ENCODE assay signal across 16 cellular contexts in the genomic region with DNA sequence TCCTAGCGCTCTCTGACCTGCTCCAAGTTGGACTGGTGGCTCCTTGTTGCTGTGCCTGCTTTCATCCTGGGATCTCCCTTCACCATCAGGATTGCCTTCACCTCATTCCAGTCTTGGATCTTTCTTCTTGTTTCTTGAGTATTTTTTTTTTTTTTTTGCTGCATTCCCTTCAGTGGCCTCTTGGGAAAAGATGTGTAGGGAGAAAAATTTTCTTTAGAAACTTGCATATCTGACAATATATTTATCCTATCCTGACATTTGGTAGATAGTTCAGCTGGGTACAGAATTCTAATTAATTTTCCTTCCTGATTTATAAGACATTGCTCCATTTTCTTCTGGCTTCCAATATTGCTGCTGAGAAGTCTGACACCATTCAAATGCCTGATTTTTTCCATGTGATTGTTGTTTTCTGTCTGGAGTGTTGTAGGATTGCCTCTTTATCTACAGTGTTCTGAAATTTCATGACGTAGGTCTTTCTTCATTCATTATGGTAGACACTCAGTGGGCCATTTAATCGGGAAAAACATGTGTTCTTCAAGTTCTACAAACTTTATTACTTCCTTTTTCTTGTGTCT. TPM values are rescaled to one million over a fixed set of nuclear protein-coding genes. Genes with fewer than 3 reads are reported as not detected.
DNase-seq lines count a peak whose midpoint lies in the region; ATAC-seq and TF ChIP-seq lines count a peak whose summit lies in the region.
"Had no signal": no experiment of that assay in that cellular context is flagged by ENCODE, and none has a peak within 500 bp of the region (broad histone marks: within the 10 kb centered on the region; RNA-seq: fewer than 3 reads in every experiment).

No MANE protein-coding gene starts in this region.

- peaks cover 45% of the 10 kb centered on the region for H3K4me1 Mint-ChIP-seq in HFFc6 (ENCODE audit: low read depth)
- H3K4me1 Mint-ChIP-seq in natural killer cell treated with Interleukin-12 subunit alpha and Interleukin-12 subunit beta and Interleukin-15 and Interleukin-18, amount 100 ng/mL, for 72 hours (ENCODE audit: low read depth in 2 of 2), result peaks cover 21 to 48% of the 10 kb centered on the region in 2 donors

- peaks cover 25% of the 10 kb centered on the region for H3K36me3 Mint-ChIP-seq in HFFc6 (ENCODE audit: low read depth)
- H3K36me3 Mint-ChIP-seq in natural killer cell treated with Interleukin-12 subunit alpha and Interleukin-12 subunit beta and Interleukin-15 and Interleukin-18, amount 100 ng/mL, for 72 hours, result peaks cover 16% of the 10 kb centered on the region
- H3K36me3 Mint-ChIP-seq: CD4-positive, alpha-beta memory T cell had no signal

- H3K27me3 ChIP-seq in BJ (ENCODE audit: control insufficient read depth, insufficient read depth, low read length), result no peaks in the 10 kb centered on the region
- H3K27me3 ChIP-seq in foreskin keratinocyte, result no peaks in the 10 kb centered on the region

- no peaks in the 10 kb centered on the region for H3K36me3 ChIP-seq in BJ (ENCODE audit: control insufficient read depth, insufficient read depth, low read length)

- H3K27ac ChIP-seq in foreskin keratinocyte, result no peak overlapping the region

- no peaks in the 10 kb centered on the region for H3K27me3 Mint-ChIP-seq in HFFc6 (ENCODE audit: insufficient read depth)
- no peaks in the 10 kb centered on the region for H3K27me3 Mint-ChIP-seq in natural killer cell treated with Interleukin-12 subunit alpha and Interleukin-12 subunit beta and Interleukin-15 and Interleukin-18, amount 100 ng/mL, for 72 hours
- H3K27me3 Mint-ChIP-seq: CD4-positive, alpha-beta memory T cell had no signal

- no peak for DNase-seq in BJ (ENCODE audit: low read depth)
- no peak for DNase-seq in HFFc6
- DNase-seq in cardiac fibroblast (ENCODE audit: low read depth in 2 of 2), result no peak
- no peak for DNase-seq in foreskin keratinocyte
- no peak for DNase-seq in C1 segment of cervical spinal cord (lab: John Stamatoyannopoulos, UW)
- DNase-seq in natural killer cell treated with Interleukin-12 subunit alpha and Interleukin-12 subunit beta and Interleukin-15 and Interleukin-18, amount 100 ng/mL, for 72 hours (ENCODE audit: low spot score), result no peak
- DNase-seq in inferior parietal cortex (ENCODE audit: extremely low spot score), result no peak
- DNase-seq: CD4-positive, alpha-beta memory T cell; HCEC 1CT; NCI-H1048; NCI-H2227 treated with DMSO at 0.1 percent for 48 hours; NCI-H526 treated with DMSO at 0.1 percent for 48 hours; PC-3; SK-N-SH had no signal

- H3K4me3 ChIP-seq in BJ (ENCODE audit: low read depth, low read length) (no peak overlapping the region), cardiac fibroblast (replicated peaks in 1 of 2; ENCODE audit: low read depth in 2 of 2, low read length in 2 of 2) (no peak overlapping the region)

- POLR2A ChIA-PET in BJ (lab: Charles Lee), result no interaction called here

- peaks cover 42% of the 10 kb centered on the region for H3K4me1 ChIP-seq in foreskin keratinocyte

- CTCF ChIA-PET in BJ (lab: Yijun Ruan, JAX), result no interaction called here

- TF ChIP-seq CTCF in BJ (IDR thresholded peaks at IDR 0.05; ENCODE audit: insufficient read depth, low read depth, low read length) (peak; percentile 6; the same call in 1 of the 2 replicates), HFFc6 (IDR thresholded peaks at IDR 0.05) (peak; percentile 65; the same call in 1 of the 2 replicates), cardiac fibroblast (IDR thresholded peaks at IDR 0.05; ENCODE audit: low read depth, low read length) (peak; percentile 23), foreskin keratinocyte (conservative IDR thresholded peaks at IDR 0.05) (peak; percentile 14)

- H3K9me3 Mint-ChIP-seq in HFFc6, result peaks cover 14% of the 10 kb centered on the region
- H3K9me3 Mint-ChIP-seq in natural killer cell treated with Interleukin-12 subunit alpha and Interleukin-12 subunit beta and Interleukin-15 and Interleukin-18, amount 100 ng/mL, for 72 hours, result peaks cover 3% of the 10 kb centered on the region

- ATAC-seq in foreskin keratinocyte (no peak), GM18861 (IDR thresholded peaks at IDR 0.05; ENCODE audit: unreplicated experiment) (no peak)
- ATAC-seq in natural killer cell treated with Interleukin-12 subunit alpha and Interleukin-12 subunit beta and Interleukin-15 and Interleukin-18, amount 100 ng/mL, for 72 hours, result no peak
- ATAC-seq: PC-3, Right ventricle myocardium inferior had no signal

- H3K27ac Mint-ChIP-seq in HFFc6, result no peak overlapping the region
- H3K27ac Mint-ChIP-seq in natural killer cell treated with Interleukin-12 subunit alpha and Interleukin-12 subunit beta and Interleukin-15 and Interleukin-18, amount 100 ng/mL, for 72 hours, result peak overlapping the region in 1 of 2 donors; percentile 13
- H3K27ac Mint-ChIP-seq: CD4-positive, alpha-beta memory T cell had no signal

- H3K4me3 Mint-ChIP-seq in HFFc6, result no peak overlapping the region
- no peak overlapping the region for H3K4me3 Mint-ChIP-seq in natural killer cell treated with Interleukin-12 subunit alpha and Interleukin-12 subunit beta and Interleukin-15 and Interleukin-18, amount 100 ng/mL, for 72 hours
- H3K4me3 Mint-ChIP-seq: CD4-positive, alpha-beta memory T cell had no signal

RNA-seq across cellular contexts. Expression of a gene that starts 23.0 kb away (rescaled TPM):
- polyA plus RNA-seq in BJ (2011; rRNA removed) (0.11 and 0.17 TPM in 2 replicates), foreskin keratinocyte (156 and 231 TPM in 2 replicates)
- 0.14 TPM in 1 of 2 replicates, not detected in the other for polyA minus RNA-seq in BJ (2011; rRNA and poly(A)+ RNA removed)
- total RNA-seq in HFFc6 (2021; fragmentation: NEBNext Ultra II Directional; extraction: Animal tissue kit (Norgen Biotek cat#: 25700)), result under 1 TPM in 1 of 6 experiments, not detected in 5; 0.07 TPM
- 263 and 311 TPM in 2 replicates for total RNA-seq in foreskin keratinocyte
- total RNA-seq in natural killer cell treated with Interleukin-12 subunit alpha and Interleukin-12 subunit beta and Interleukin-15 and Interleukin-18, amount 100 ng/mL, for 72 hours, result 10 to 100 TPM in 1 of 2 donors, under 1 TPM in 1; 0.25 to 12.3 TPM
- total RNA-seq: Right ventricle myocardium inferior had no signal
- polyA plus RNA-seq: CD4-positive, alpha-beta memory T cell; SK-N-SH had no signal

RNA-seq across cellular contexts. Expression of a gene that starts 29.3 kb away (rescaled TPM):
- polyA plus RNA-seq in BJ (2011; rRNA removed) (7.6 and 8.4 TPM in 2 replicates), foreskin keratinocyte (69.6 and 88.5 TPM in 2 replicates)
- 15.2 and 18.1 TPM in 2 replicates for polyA minus RNA-seq in BJ (2011; rRNA and poly(A)+ RNA removed)
- 1 to 10 TPM; 1.3 to 7.7 (median 6.0) TPM for total RNA-seq in HFFc6 (2021; fragmentation: NEBNext Ultra II Directional; extraction: Animal tissue kit (Norgen Biotek cat#: 25700))
- 84.8 and 98.9 TPM in 2 replicates for total RNA-seq in foreskin keratinocyte
- 10 to 100 TPM in 1 of 2 donors, 1 to 10 TPM in 1; 1.8 to 12.0 TPM for total RNA-seq in natural killer cell treated with Interleukin-12 subunit alpha and Interleukin-12 subunit beta and Interleukin-15 and Interleukin-18, amount 100 ng/mL, for 72 hours
- total RNA-seq: Right ventricle myocardium inferior had no signal
- polyA plus RNA-seq: CD4-positive, alpha-beta memory T cell had no signal

RNA-seq across cellular contexts. Expression of a gene that starts 42.9 kb away (rescaled TPM):
- polyA plus RNA-seq in BJ (2011; rRNA removed) (3.3 and 6.4 TPM in 2 replicates), foreskin keratinocyte (9.2 and 13.4 TPM in 2 replicates)
- 3.4 and 3.5 TPM in 2 replicates for polyA minus RNA-seq in BJ (2011; rRNA and poly(A)+ RNA removed)
- 10 to 100 TPM; 10.6 to 35.7 (median 30.2) TPM for total RNA-seq in HFFc6 (2021; fragmentation: NEBNext Ultra II Directional; extraction: Animal tissue kit (Norgen Biotek cat#: 25700))
- 30.1 and 40.8 TPM in 2 replicates for total RNA-seq in foreskin keratinocyte
- 10 to 100 TPM; 26.8 to 45.7 TPM for total RNA-seq in natural killer cell treated with Interleukin-12 subunit alpha and Interleukin-12 subunit beta and Interleukin-15 and Interleukin-18, amount 100 ng/mL, for 72 hours

Comparison
In these comparisons a context has a peak if more than half of its experiments do, and no peak if none do; other contexts are left out.
1. CTCF ChIP-seq: peak in every context shown above with its lines; median percentile 65 in HFFc6; 23 in cardiac fibroblast; 14 in foreskin keratinocyte; 6 in BJ.
2. RNA of a gene that starts 23.0 kb away (total RNA-seq): 263 to 311 TPM in foreskin keratinocyte; 0.25 to 12.3 TPM in natural killer cell treated with Interleukin-12 subunit alpha and Interleukin-12 subunit beta and Interleukin-15 and Interleukin-18, amount 100 ng/mL, for 72 hours and 0.07 TPM in HFFc6; every median in the first group is over 10 times any median in the second.